ENCODE assay signal across 12 cellular contexts in the genomic region with DNA sequence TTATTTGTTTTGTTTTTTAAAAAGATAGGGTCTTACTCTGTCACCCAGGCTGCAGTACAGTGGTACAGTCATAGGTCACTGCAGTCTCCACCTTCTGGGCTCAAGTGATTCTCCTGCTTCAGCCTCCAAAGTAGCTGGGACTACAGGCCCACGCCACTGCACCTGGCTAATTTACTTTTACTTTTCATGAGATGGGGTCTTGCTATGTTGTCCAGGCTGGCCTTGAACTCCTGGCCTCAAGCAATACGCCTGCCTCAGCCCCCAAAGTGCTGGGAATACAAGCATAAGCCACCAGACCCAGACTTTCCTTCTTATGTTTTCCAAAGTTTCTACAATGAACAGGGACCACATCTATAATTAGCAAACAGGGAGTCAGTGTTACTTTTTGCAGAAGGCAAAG.
"Had no signal": no experiment of that assay in that cellular context is flagged by ENCODE, and none has a peak within 500 bp of the region (broad histone marks: within the 10 kb centered on the region; RNA-seq: fewer than 3 reads in every experiment).

No MANE protein-coding gene starts in this region.

- H3K9me3 ChIP-seq: colonic mucosa, ovary had no signal

- H3K27ac ChIP-seq: colonic mucosa, foreskin keratinocyte, ovary, thoracic aorta had no signal

- H3K4me3 Mint-ChIP-seq: activated naive CD8-positive, alpha-beta T cell; activated T-cell treated with anti-CD3 and anti-CD28 coated beads, Interleukin-2, amount 50 U/mL, for 24 hours; T-helper 1 cell treated with Interleukin-12 subunit alpha and Interleukin-12 subunit beta and Interleukin-4 antibody, amounts not matched to agents 30 μg/mL and 1 μg/mL, for 36 hours had no signal

- H3K27me3 Mint-ChIP-seq: activated naive CD8-positive, alpha-beta T cell; activated T-cell treated with anti-CD3 and anti-CD28 coated beads, Interleukin-2, amount 50 U/mL, for 24 hours had no signal

- H3K36me3 Mint-ChIP-seq: activated naive CD8-positive, alpha-beta T cell had no signal

- H3K27me3 ChIP-seq: colonic mucosa, foreskin keratinocyte, ovary had no signal

- ATAC-seq: foreskin keratinocyte, sciatic nerve had no signal

- H3K9me3 Mint-ChIP-seq: activated T-cell treated with anti-CD3 and anti-CD28 coated beads, Interleukin-2, amount 50 U/mL, for 24 hours; T-helper 1 cell treated with Interleukin-12 subunit alpha and Interleukin-12 subunit beta and Interleukin-4 antibody, amounts not matched to agents 30 μg/mL and 1 μg/mL, for 36 hours had no signal

- H3K4me1 ChIP-seq: colonic mucosa, foreskin keratinocyte had no signal

- H3K4me3 ChIP-seq: colonic mucosa, ovary, thoracic aorta had no signal

- DNase-seq: activated CD4-positive, alpha-beta T cell treated with anti-CD3 and anti-CD28 coated beads for 48 hours; activated gamma-delta T cell treated with Interleukin-2 at 50 U/mL for 16 hours; amniotic stem cell; colonic mucosa; effector CD4-positive, alpha-beta T cell; foreskin keratinocyte; ovary had no signal

- H3K27ac Mint-ChIP-seq: activated naive CD8-positive, alpha-beta T cell; activated T-cell treated with anti-CD3 and anti-CD28 coated beads, Interleukin-2, amount 50 U/mL, for 24 hours; T-helper 1 cell treated with Interleukin-12 subunit alpha and Interleukin-12 subunit beta and Interleukin-4 antibody, amounts not matched to agents 30 μg/mL and 1 μg/mL, for 36 hours had no signal

- H3K36me3 ChIP-seq: colonic mucosa, ovary, thoracic aorta had no signal
